ENCODE assay signal across 24 cellular contexts in genomic region chr17:2819921-2820501, GRCh38.
"Had no signal": no experiment of that assay in that cellular context is flagged by ENCODE, and none has a peak within 500 bp of the region (broad histone marks: within the 10 kb centered on the region; RNA-seq: fewer than 3 reads in every experiment).

No MANE protein-coding gene starts in this region.

- H3K36me3 ChIP-seq: left lung, ovary, sigmoid colon, thoracic aorta, tibial nerve, upper lobe of right lung, uterus had no signal

- H3K9me3 Mint-ChIP-seq: mesothelial cell of epicardium; nephron progenitor cell; stimulated activated naive B cell treated with anti-CD40 and anti-IgM and Interleukin-4, amounts not matched to agents 10 μg/mL and 1 μg/mL and 100 μg/mL, for 72 hours; stimulated activated naive CD8-positive, alpha-beta T cell treated with anti-CD3 and anti-CD28 coated beads, Interleukin-15, Interleukin-2, amounts not matched to agents 100 ng/mL and 50 ng/mL, for 24 hours had no signal

- H3K9me3 ChIP-seq: left lung, mucosa of descending colon, ovary, psoas muscle, sigmoid colon, spleen, thoracic aorta, tibial nerve, upper lobe of right lung, uterus had no signal

- H3K27ac ChIP-seq: dorsolateral prefrontal cortex, left lung, ovary, psoas muscle, sigmoid colon, spleen, thoracic aorta, tibial nerve, upper lobe of right lung, uterus had no signal

- H3K4me3 ChIP-seq: dorsolateral prefrontal cortex, left lung, mucosa of descending colon, ovary, psoas muscle, sigmoid colon, spleen, thoracic aorta, tibial nerve, upper lobe of right lung, uterus had no signal

- H3K36me3 Mint-ChIP-seq: mesothelial cell of epicardium; naive B cell; stimulated activated naive B cell treated with anti-CD40 and anti-IgM and Interleukin-4, amounts not matched to agents 10 μg/mL and 1 μg/mL and 100 μg/mL, for 72 hours had no signal

- H3K4me1 ChIP-seq: psoas muscle, sigmoid colon, tibial nerve, upper lobe of right lung, uterus had no signal

- H3K27me3 Mint-ChIP-seq: naive B cell had no signal

- H3K27me3 ChIP-seq: dorsolateral prefrontal cortex, ovary, sigmoid colon, upper lobe of right lung, uterus had no signal

- H3K4me3 Mint-ChIP-seq: mesothelial cell of epicardium; nephron progenitor cell; stimulated activated naive B cell treated with anti-CD40 and anti-IgM and Interleukin-4, amounts not matched to agents 10 μg/mL and 1 μg/mL and 100 μg/mL, for 72 hours; stimulated activated naive CD8-positive, alpha-beta T cell treated with anti-CD3 and anti-CD28 coated beads, Interleukin-15, Interleukin-2, amounts not matched to agents 100 ng/mL and 50 ng/mL, for 24 hours had no signal

- H3K27ac Mint-ChIP-seq: mesothelial cell of epicardium; nephron progenitor cell; stimulated activated naive B cell treated with anti-CD40 and anti-IgM and Interleukin-4, amounts not matched to agents 10 μg/mL and 1 μg/mL and 100 μg/mL, for 72 hours; stimulated activated naive CD8-positive, alpha-beta T cell treated with anti-CD3 and anti-CD28 coated beads, Interleukin-15, Interleukin-2, amounts not matched to agents 100 ng/mL and 50 ng/mL, for 24 hours had no signal

- DNase-seq: cortex of kidney; dorsolateral prefrontal cortex; effector CD4-positive, alpha-beta T cell; kidney; left lung; mesenchymal stem cell; mucosa of descending colon; naive B cell; nephron progenitor cell; occipital lobe; ovary; posterior cingulate gyrus; psoas muscle; right cardiac atrium; sigmoid colon; spleen; stimulated activated CD4-positive, alpha-beta T cell treated with anti-CD3 and anti-CD28 coated beads, Interleukin-2, amount 100 ng/mL, for 48 hours; stimulated activated naive B cell treated with anti-CD40 and anti-IgM and Interleukin-4, amounts not matched to agents 10 μg/mL and 1 μg/mL and 100 μg/mL, for 72 hours; upper lobe of right lung; uterus had no signal

- ATAC-seq: left lung; mucosa of descending colon; psoas muscle; right cardiac atrium; stimulated activated naive B cell treated with anti-CD40 and anti-IgM and Interleukin-4, amounts not matched to agents 10 μg/mL and 1 μg/mL and 100 μg/mL, for 72 hours; upper lobe of right lung had no signal
